11 cellular contexts compared by ENCODE assay signal in the genomic region with DNA sequence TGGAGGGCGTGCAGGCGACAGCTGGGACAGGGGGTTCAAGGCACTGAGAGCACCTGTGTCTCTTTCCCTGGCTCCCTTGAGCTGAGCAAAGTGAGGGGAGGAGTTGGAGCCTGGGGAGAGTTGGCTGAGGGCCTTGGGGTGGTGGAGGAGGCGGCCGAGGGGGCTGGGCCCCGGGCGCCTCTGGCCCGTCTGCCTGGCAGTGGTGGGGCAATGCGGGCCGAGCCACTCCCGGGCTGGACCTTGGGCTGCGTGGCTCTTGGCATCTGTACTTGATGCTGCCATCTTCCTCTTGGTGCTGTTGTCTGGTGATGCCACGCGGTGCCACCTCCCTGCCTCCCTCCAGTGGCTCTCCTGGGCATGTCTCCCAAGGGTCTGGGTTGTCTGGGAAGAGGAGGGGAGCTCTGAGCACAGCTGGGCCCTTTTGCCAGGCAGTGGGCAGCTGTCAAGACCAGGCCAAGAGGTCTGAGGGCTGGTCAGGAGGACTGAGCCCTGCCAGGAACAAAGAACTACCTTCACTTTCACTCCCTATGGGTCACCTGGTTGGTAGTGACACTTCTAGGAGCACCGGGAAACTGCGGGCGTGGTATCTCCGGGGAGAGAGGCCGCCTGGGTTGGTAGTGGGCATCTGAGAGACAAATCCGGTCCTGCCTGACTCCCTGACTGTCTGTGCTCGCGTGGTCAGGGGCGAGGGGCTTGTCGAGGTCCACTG. TPM values are rescaled to one million over a fixed set of nuclear protein-coding genes. Genes with fewer than 3 reads are reported as not detected.
DNase-seq lines count a peak whose midpoint lies in the region; ATAC-seq, FAIRE-seq and TF ChIP-seq lines count a peak whose summit lies in the region.
"Had no signal": no experiment of that assay in that cellular context is flagged by ENCODE, and none has a peak within 500 bp of the region (broad histone marks: within the 10 kb centered on the region; RNA-seq: fewer than 3 reads in every experiment).

No MANE protein-coding gene starts in this region.

- FAIRE-seq in RCC 7860 (lab: Jason Lieb, UNC) = no peak

- intact Hi-C loops in cardiac septum (cut with DNase I) (loop anchor here (5.0 kb wide), 3 partner anchors 49 to 679 kb away; no protein-coding TSS in a partner anchor), Right ventricle myocardium inferior (cut with DNase I) (loop anchor here (5.0 kb wide), 1 partner anchor 439 kb away; no protein-coding TSS in a partner anchor)

- ATAC-seq in Right ventricle myocardium inferior (no peak), GM21447 (IDR thresholded peaks at IDR 0.05; ENCODE audit: unreplicated experiment) (no peak), HG03025 (IDR thresholded peaks at IDR 0.05; ENCODE audit: low FRiP score, unreplicated experiment) (no peak)

- no peak overlapping the region for H3K27ac ChIP-seq in VCaP
- H3K27ac ChIP-seq: thoracic aorta had no signal

- DNase-seq in cardiac septum (ENCODE audit: low spot score) = peak; percentile 65
- no peak for DNase-seq in Right ventricle myocardium inferior (ENCODE audit: missing footprints)
- peak; percentile 21 for DNase-seq in medulla oblongata (ENCODE audit: extremely low spot score)
- DNase-seq in NOMO-1 treated with dmso at 0.1 percent for 144 hours (lab: John Stamatoyannopoulos, UW; ENCODE audit: unreplicated experiment) = no peak
- DNase-seq in RCC 7860 (ENCODE audit: low spot score) = no peak
- DNase-seq: activated CD4-positive, CD25-positive, alpha-beta regulatory T cell; mammary epithelial cell had no signal

- peak; percentile 42 for TF ChIP-seq CTCF in VCaP (conservative IDR thresholded peaks at IDR 0.05)

RNA-seq across cellular contexts. Expression of a gene that starts 1.3 kb away (rescaled TPM):
- total RNA-seq in cardiac septum (0.40 TPM), Right ventricle myocardium inferior (not detected)
- total RNA-seq: mammary epithelial cell, thoracic aorta had no signal

Comparison
In these comparisons a context has a peak if more than half of its experiments do, and no peak if none do; other contexts are left out.
1. DNase-seq: peak in cardiac septum (single experiment) and medulla oblongata (single experiment); none in Right ventricle myocardium inferior (single experiment), NOMO-1 treated with dmso at 0.1 percent for 144 hours (single experiment) and RCC 7860 (single experiment).